8 cellular contexts compared by ENCODE assay signal in genomic region chr17:4969551-4970231, GRCh38. TPM values are rescaled to one million over a fixed set of nuclear protein-coding genes. Genes with fewer than 3 reads are reported as not detected.
DNase-seq lines count a peak whose midpoint lies in the region; ATAC-seq, FAIRE-seq and TF ChIP-seq lines count a peak whose summit lies in the region.

No MANE protein-coding gene starts in this region.

- peaks cover 20% of the 10 kb centered on the region for H3K27me3 Mint-ChIP-seq in H9 (ENCODE audit: low read depth)

- H2BK120ac ChIP-seq in H9 (ENCODE audit: low read depth, low read length, poor library complexity, severe bottlenecking): no peak overlapping the region

- H3K36me3 Mint-ChIP-seq in H9 (ENCODE audit: insufficient read depth in 1 of 3, low read depth in 3 of 3): peaks cover 32 to 47% (median 44%) of the 10 kb centered on the region in 3 experiments

- no peak overlapping the region for H3K56ac ChIP-seq in H9 (ENCODE audit: insufficient read length, low read depth, low read length)

- H3K36me3 ChIP-seq in K562 (ENCODE audit: control insufficient read depth, insufficient read depth, low read length): peaks cover 64% of the 10 kb centered on the region; the same call in 2 of the 3 replicates
- peaks cover 33 to 41% of the 10 kb centered on the region in 2 donors for H3K36me3 ChIP-seq in mucosa of rectum (ENCODE audit: control insufficient read depth in 2 of 2, insufficient read depth in 2 of 2, low read length in 2 of 2)

- no peak for FAIRE-seq in K562 (lab: Jason Lieb, UNC)

- CTCF ChIA-PET in K562 (lab: Yijun Ruan, JAX; ENCODE audit: low intra/inter-chr PET ratio): no interaction called here

- intact Hi-C loops in K562 (cut with micrococcal nuclease): loop anchor here (10.0 kb wide), 1 partner anchor 65 kb away; the partner anchor contains the start of gene CHRNE

- peaks cover 23% of the 10 kb centered on the region for H3K23me2 ChIP-seq in H9 (ENCODE audit: insufficient read length, low read depth, low read length, poor library complexity, severe bottlenecking)

- H3K4me3 ChIP-seq in K562 (no peak overlapping the region), mucosa of rectum (ENCODE audit: low read length in 2 of 2) (peak overlapping the region; percentile 1 to 12)

- no peak overlapping the region for H2BK20ac ChIP-seq in H9 (ENCODE audit: low read depth, low read length, poor library complexity, severe bottlenecking)

- no TSS peak for BruUV-seq in K562 (replicated peaks; lab: Mats Ljungman, UMichigan)

- no peak overlapping the region for H2BK15ac ChIP-seq in H9 (ENCODE audit: low read depth, low read length)

- H3K79me1 ChIP-seq in H9 (ENCODE audit: insufficient read depth, low read depth, low read length, poor library complexity, severe bottlenecking): peaks cover 2% of the 10 kb centered on the region

- TF ChIP-seq RAD21 in K562 (CRISPR knock-in tag; conservative IDR thresholded peaks at IDR 0.05 in 1 of 2, IDR thresholded peaks at IDR 0.05 in 1 of 2): no peak

- H4K20me1 ChIP-seq in H9 (ENCODE audit: control insufficient read depth, insufficient read depth, insufficient read length): no peaks in the 10 kb centered on the region
- H4K20me1 ChIP-seq in K562 (replicated peaks; ENCODE audit: control insufficient read depth, insufficient read depth, low read length): no peaks in the 10 kb centered on the region

- H2AFZ ChIP-seq in H9 (ENCODE audit: low read length) (no peak overlapping the region), K562 (ENCODE audit: low read depth, low read length) (no peak overlapping the region)

- peaks cover 36 to 38% of the 10 kb centered on the region in 2 experiments for H3K4me1 Mint-ChIP-seq in H9

- no peak overlapping the region for H3K4me3 Mint-ChIP-seq in H9

- H2AK5ac ChIP-seq in H9 (ENCODE audit: insufficient read length, low read length): no peak overlapping the region

- ATAC-seq in K562: no peak
- no peak for ATAC-seq in HG02870 (IDR thresholded peaks at IDR 0.05; ENCODE audit: unreplicated experiment)

- in situ Hi-C loops in ACHN (cut with HindIII; ENCODE audit: low pct_ligation_motif_present, low pct_unique_long_range_greater_than_20kb, low sequenced_read_pairs) (no loop called here), K562 (cut with MboI) (no loop called here)

- TF ChIP-seq CTCF in H9 (conservative IDR thresholded peaks at IDR 0.05) (no peak), K562 (IDR thresholded peaks at IDR 0.05 in 2 of 3, conservative IDR thresholded peaks at IDR 0.05 in 1 of 3; ENCODE audit: insufficient read depth in 2 of 3, low read depth in 1 of 3, low read length in 3 of 3) (no peak)

- H3K4me1 ChIP-seq in H9 (ENCODE audit: insufficient read depth, low read length): peaks cover 10% of the 10 kb centered on the region; the same call in 1 of the 2 replicates
- H3K4me1 ChIP-seq in K562 (replicated peaks in 1 of 2; ENCODE audit: control insufficient read depth in 2 of 2, insufficient read depth in 2 of 2, low read length in 2 of 2): peaks cover 23 to 26% of the 10 kb centered on the region in 2 experiments
- H3K4me1 ChIP-seq in mucosa of rectum (ENCODE audit: control insufficient read depth in 2 of 2, insufficient read depth in 2 of 2, low read length in 2 of 2): peaks cover 17 to 19% of the 10 kb centered on the region in 2 donors

- no peak overlapping the region for H3K18ac ChIP-seq in H9 (ENCODE audit: insufficient read length, low read depth, low read length)

- no peak overlapping the region for H2BK5ac ChIP-seq in H9 (ENCODE audit: insufficient read length, low read length)

- H3K27ac Mint-ChIP-seq in H9: peak overlapping the region in 2 of 3 experiments; percentile 17 to 56; a peak in 4 of 7 replicates

- H3K27ac ChIP-seq in H9 (ENCODE audit: insufficient read length, low read depth, low read length) (no peak overlapping the region), K562 (ENCODE audit: extremely low read depth, low read depth, low read length) (peak overlapping the region; percentile 95; the same call in 1 of the 3 replicates), mucosa of rectum (ENCODE audit: low read depth in 2 of 2, low read length in 2 of 2) (peak overlapping the region; percentile 1 to 25)

- DNase-seq in ACHN: peak; percentile 54
- no peak for DNase-seq in H9
- no peak for DNase-seq in K562 (ENCODE audit: extremely low read depth in 1 of 4, low spot score in 3 of 4)
- DNase-seq in effector CD4-positive, alpha-beta T cell: no peak
- DNase-seq in NCI-H187 (lab: John Stamatoyannopoulos, UW): no peak
- DNase-seq in NCI-H1930 (lab: John Stamatoyannopoulos, UW): no peak

- H3K9ac ChIP-seq in H9 (ENCODE audit: extremely low read depth, insufficient read length, low read length): peak overlapping the region; percentile 63
- H3K9ac ChIP-seq in K562 (ENCODE audit: insufficient read depth in 1 of 2, low read depth in 2 of 2, low read length in 2 of 2): peak overlapping the region; percentile 52 to 89; a peak in 2 of 4 replicates
- H3K9ac ChIP-seq in mucosa of rectum (ENCODE audit: low read depth in 1 of 2, low read length in 2 of 2): peak overlapping the region in 1 of 2 donors; percentile 11

- TF ChIP-seq EP300 in K562 (IDR thresholded peaks at IDR 0.05; ENCODE audit: low read length): no peak

- no peak overlapping the region for H3T11ph ChIP-seq in H9 (ENCODE audit: low read length)

- no peak overlapping the region for H2BK12ac ChIP-seq in H9 (ENCODE audit: insufficient read length, low read depth, low read length)

- no CpG with 5 or more reads among the region's 17 CpGs for WGBS in H9 (ENCODE audit: extremely low coverage, insufficient read length, low lambda C conversion rate)
- 84% methylated on average over 14 of the region's 17 CpGs for WGBS in K562 (ENCODE audit: insufficient coverage, low coverage, missing lambda C conversion rate)

- peaks cover 6% of the 10 kb centered on the region; the same call in 1 of the 2 replicates for H3K27me3 ChIP-seq in H9 (ENCODE audit: insufficient read depth, low read length)
- H3K27me3 ChIP-seq in K562 (ENCODE audit: control insufficient read depth in 2 of 2, insufficient read depth in 2 of 2, low read length in 2 of 2): no peaks in the 10 kb centered on the region
- H3K27me3 ChIP-seq in mucosa of rectum (ENCODE audit: control insufficient read depth in 2 of 2, insufficient read depth in 2 of 2, low read length in 2 of 2): no peaks in the 10 kb centered on the region

- H4K91ac ChIP-seq in H9 (ENCODE audit: insufficient read length, low read depth, low read length): no peak overlapping the region

- no peak overlapping the region for H3K4ac ChIP-seq in H9 (ENCODE audit: low read depth, low read length)

- H3K9me3 Mint-ChIP-seq in H9: peaks cover 5 to 18% of the 10 kb centered on the region in 2 experiments; a peak in 4 of 5 replicates

- POLR2A ChIA-PET in K562 (lab: Yijun Ruan, JAX): interaction anchor here (0.6 to 1.4 kb wide), 5 partner anchors 10 to 864 kb away, joined by 3 to 8 read pairs (median 6); partner anchors contain the start of gene CAMTA2

- peak overlapping the region; percentile 77 for H3K4me2 ChIP-seq in H9 (ENCODE audit: insufficient read depth, insufficient read length, low read length)
- peak overlapping the region; percentile 18; the same call in 1 of the 2 replicates for H3K4me2 ChIP-seq in K562 (ENCODE audit: insufficient read depth, low read length)

- TF ChIP-seq POLR2A in K562 (conservative IDR thresholded peaks at IDR 0.05): no peak

- H3K14ac ChIP-seq in H9 (ENCODE audit: insufficient read depth, low read length): no peak overlapping the region

- H3K79me2 ChIP-seq in H9 (ENCODE audit: insufficient read depth, low read length) (peaks cover 2% of the 10 kb centered on the region; the same call in 1 of the 2 replicates), K562 (ENCODE audit: control insufficient read depth, insufficient read depth, low read length) (peaks cover 26% of the 10 kb centered on the region)

- no peaks in the 10 kb centered on the region for H3K9me3 ChIP-seq in H9 (ENCODE audit: control insufficient read depth, low read depth, low read length)
- H3K9me3 ChIP-seq in K562 (replicated peaks; ENCODE audit: control insufficient read depth, insufficient read depth, low read depth, low read length): no peaks in the 10 kb centered on the region
- no peaks in the 10 kb centered on the region for H3K9me3 ChIP-seq in mucosa of rectum (ENCODE audit: control insufficient read depth in 2 of 2, low read length in 2 of 2)

- no peak overlapping the region for H3K23ac ChIP-seq in H9 (ENCODE audit: insufficient read length, low read depth, low read length)

- no peaks in the 10 kb centered on the region for H3K9me1 ChIP-seq in K562 (ENCODE audit: control insufficient read depth, insufficient read depth, low read length)

- no peak overlapping the region for H4K8ac ChIP-seq in H9 (replicated peaks; ENCODE audit: insufficient read length, low read depth, low read length)

- H4K5ac ChIP-seq in H9 (ENCODE audit: insufficient read length, low read depth, low read length): no peak overlapping the region

RNA-seq across cellular contexts. Expression of gene SPAG7, which starts 2.1 kb away (rescaled TPM):
- total RNA-seq in H9 (2021): 102 and 105 TPM in 2 replicates
- total RNA-seq in K562 (2011; cell fraction: chromatin; rRNA removed; ENCODE audit: low replicate concordance): 19.6 and 28.6 TPM in 2 replicates
- 20.9 and 24.7 TPM in 2 replicates for total RNA-seq in K562 (2011; cell fraction: nucleolus; rRNA removed)
- 14.2 and 20.9 TPM in 2 replicates for total RNA-seq in K562 (2011; cell fraction: nucleoplasm; rRNA removed)
- total RNA-seq in K562 (2014; rRNA removed): 44.5 and 48.0 TPM in 2 replicates
- 21.0 and 25.3 TPM in 2 replicates for total RNA-seq in K562 (2014; rRNA removed; fragmentation: Illumina TruSeq; extraction: Trizol)
- total RNA-seq in K562 (2015; rRNA removed; fragmentation: Illumina TruSeq; extraction: Trizol): 38.6 and 42.0 TPM in 2 replicates
- 29.6 and 30.5 TPM in 2 replicates for total RNA-seq in K562 (2021)
- polyA plus RNA-seq in K562 (2011; rRNA removed): 36.3 and 38.8 TPM in 2 replicates
- polyA plus RNA-seq in K562 (2011; cell fraction: cytosol; rRNA removed): 27.6 and 32.0 TPM in 2 replicates
- 25.4 and 31.1 TPM in 2 replicates for polyA plus RNA-seq in K562 (2011; cell fraction: nucleus; rRNA removed)
- 36.7 and 37.8 TPM in 2 replicates for polyA plus RNA-seq in K562 (2012)
- 36.2 and 40.9 TPM in 2 replicates for polyA plus RNA-seq in K562 (2014; fragmentation: Illumina TruSeq; extraction: Trizol)
- polyA plus RNA-seq in K562 (2014; fragmentation: Nextera tagmentation; extraction: Ambion mirVana): 10 to 100 TPM in 1 of 2 experiments, 1 to 10 TPM in 1; 5.6 to 19.7 TPM
- polyA plus RNA-seq in K562 (2014; rRNA removed): 53.5 and 56.2 TPM in 2 replicates
- 16.5 and 24.4 TPM in 2 replicates for polyA minus RNA-seq in K562 (2011; rRNA and poly(A)+ RNA removed)
- 6.8 and 7.3 TPM in 2 replicates for polyA minus RNA-seq in K562 (2011; cell fraction: cytosol; rRNA and poly(A)+ RNA removed)
- polyA minus RNA-seq in K562 (2011; cell fraction: nucleus; rRNA and poly(A)+ RNA removed): 5.5 and 14.2 TPM in 2 replicates

RNA-seq across cellular contexts. Expression of gene CAMTA2, which starts 17.8 kb away (rescaled TPM):
- total RNA-seq in H9 (2021) (13.7 and 15.6 TPM in 2 replicates), K562 (2014; rRNA removed) (3.7 and 9.6 TPM in 2 replicates), K562 (2014; rRNA removed; fragmentation: Illumina TruSeq; extraction: Trizol) (4.0 and 4.4 TPM in 2 replicates), K562 (2015; rRNA removed; fragmentation: Illumina TruSeq; extraction: Trizol) (5.3 and 7.0 TPM in 2 replicates), K562 (2021) (19.9 and 25.1 TPM in 2 replicates)
- 94.8 and 197 TPM in 2 replicates for total RNA-seq in K562 (2011; cell fraction: chromatin; rRNA removed; ENCODE audit: low replicate concordance)
- 81.6 and 88.2 TPM in 2 replicates for total RNA-seq in K562 (2011; cell fraction: nucleolus; rRNA removed)
- total RNA-seq in K562 (2011; cell fraction: nucleoplasm; rRNA removed): 67.5 and 71.6 TPM in 2 replicates
- polyA plus RNA-seq in K562 (2011; rRNA removed) (6.3 and 17.6 TPM in 2 replicates), K562 (2014; fragmentation: Illumina TruSeq; extraction: Trizol) (20.5 and 22.7 TPM in 2 replicates), K562 (2014; fragmentation: Nextera tagmentation; extraction: Ambion mirVana) (under 1 TPM; 0.24 to 0.96 TPM), K562 (2014; rRNA removed) (13.6 and 20.2 TPM in 2 replicates)
- 5.4 and 7.7 TPM in 2 replicates for polyA plus RNA-seq in K562 (2011; cell fraction: cytosol; rRNA removed)
- 41.9 and 61.2 TPM in 2 replicates for polyA plus RNA-seq in K562 (2011; cell fraction: nucleus; rRNA removed)
- polyA plus RNA-seq in K562 (2012): 15.5 and 24.1 TPM in 2 replicates
- polyA minus RNA-seq in K562 (2011; rRNA and poly(A)+ RNA removed): 7.2 and 7.6 TPM in 2 replicates
- 9.3 and 18.1 TPM in 2 replicates for polyA minus RNA-seq in K562 (2011; cell fraction: cytosol; rRNA and poly(A)+ RNA removed)
- 11.0 and 13.6 TPM in 2 replicates for polyA minus RNA-seq in K562 (2011; cell fraction: nucleus; rRNA and poly(A)+ RNA removed)

RNA-seq across cellular contexts. Expression of gene ENO3, which starts 18.8 kb away (rescaled TPM):
- total RNA-seq in H9 (2021) (20.7 and 25.4 TPM in 2 replicates), K562 (2014; rRNA removed) (7.1 and 8.3 TPM in 2 replicates), K562 (2014; rRNA removed; fragmentation: Illumina TruSeq; extraction: Trizol) (2.4 and 5.7 TPM in 2 replicates), K562 (2015; rRNA removed; fragmentation: Illumina TruSeq; extraction: Trizol) (5.6 and 5.9 TPM in 2 replicates), K562 (2021) (10.8 and 13.6 TPM in 2 replicates)
- total RNA-seq in K562 (2011; cell fraction: chromatin; rRNA removed; ENCODE audit: low replicate concordance): 32.5 and 71.2 TPM in 2 replicates
- total RNA-seq in K562 (2011; cell fraction: nucleolus; rRNA removed): 31.6 and 45.9 TPM in 2 replicates
- 30.1 and 40.7 TPM in 2 replicates for total RNA-seq in K562 (2011; cell fraction: nucleoplasm; rRNA removed)
- polyA plus RNA-seq in K562 (2011; rRNA removed) (15.4 and 15.5 TPM in 2 replicates), K562 (2014; fragmentation: Illumina TruSeq; extraction: Trizol) (9.9 and 10.5 TPM in 2 replicates), K562 (2014; fragmentation: Nextera tagmentation; extraction: Ambion mirVana) (10 to 100 TPM in 1 of 2 experiments, 1 to 10 TPM in 1; 6.3 to 12.5 TPM), K562 (2014; rRNA removed) (17.2 and 18.4 TPM in 2 replicates)
- 12.6 and 14.8 TPM in 2 replicates for polyA plus RNA-seq in K562 (2011; cell fraction: cytosol; rRNA removed)
- 140 and 201 TPM in 2 replicates for polyA plus RNA-seq in K562 (2011; cell fraction: nucleus; rRNA removed)
- 16.9 and 27.2 TPM in 2 replicates for polyA plus RNA-seq in K562 (2012)
- polyA minus RNA-seq in K562 (2011; rRNA and poly(A)+ RNA removed): 5.1 and 10.0 TPM in 2 replicates
- polyA minus RNA-seq in K562 (2011; cell fraction: cytosol; rRNA and poly(A)+ RNA removed): 6.4 and 10.6 TPM in 2 replicates
- 13.9 and 15.6 TPM in 2 replicates for polyA minus RNA-seq in K562 (2011; cell fraction: nucleus; rRNA and poly(A)+ RNA removed)

RNA-seq across cellular contexts. Expression of gene PFN1, which starts 21.4 kb away (rescaled TPM):
- total RNA-seq in H9 (2021) (1,149 and 1,217 TPM in 2 replicates), K562 (2014; rRNA removed) (1,086 and 1,479 TPM in 2 replicates), K562 (2014; rRNA removed; fragmentation: Illumina TruSeq; extraction: Trizol) (307 and 327 TPM in 2 replicates), K562 (2015; rRNA removed; fragmentation: Illumina TruSeq; extraction: Trizol) (456 and 466 TPM in 2 replicates), K562 (2021) (787 and 792 TPM in 2 replicates)
- total RNA-seq in K562 (2011; cell fraction: chromatin; rRNA removed; ENCODE audit: low replicate concordance): 80.0 and 142 TPM in 2 replicates
- 149 and 155 TPM in 2 replicates for total RNA-seq in K562 (2011; cell fraction: nucleolus; rRNA removed)
- 146 and 190 TPM in 2 replicates for total RNA-seq in K562 (2011; cell fraction: nucleoplasm; rRNA removed)
- polyA plus RNA-seq in K562 (2011; rRNA removed) (382 and 556 TPM in 2 replicates), K562 (2014; fragmentation: Illumina TruSeq; extraction: Trizol) (776 and 901 TPM in 2 replicates), K562 (2014; fragmentation: Nextera tagmentation; extraction: Ambion mirVana) (10 to 100 TPM; 60.5 to 88.0 TPM), K562 (2014; rRNA removed) (879 and 1,059 TPM in 2 replicates)
- polyA plus RNA-seq in K562 (2011; cell fraction: cytosol; rRNA removed): 759 and 962 TPM in 2 replicates
- polyA plus RNA-seq in K562 (2011; cell fraction: nucleus; rRNA removed): 352 and 419 TPM in 2 replicates
- 697 and 1,149 TPM in 2 replicates for polyA plus RNA-seq in K562 (2012)
- 233 and 265 TPM in 2 replicates for polyA minus RNA-seq in K562 (2011; rRNA and poly(A)+ RNA removed)
- 518 and 865 TPM in 2 replicates for polyA minus RNA-seq in K562 (2011; cell fraction: cytosol; rRNA and poly(A)+ RNA removed)
- 109 and 151 TPM in 2 replicates for polyA minus RNA-seq in K562 (2011; cell fraction: nucleus; rRNA and poly(A)+ RNA removed)

RNA-seq across cellular contexts. Expression of gene INCA1, which starts 27.6 kb away (rescaled TPM):
- total RNA-seq in H9 (2021) (1.3 and 1.5 TPM in 2 replicates), K562 (2014; rRNA removed) (0.27 TPM in 1 of 2 replicates, not detected in the other), K562 (2014; rRNA removed; fragmentation: Illumina TruSeq; extraction: Trizol) (not detected in 2 replicates), K562 (2015; rRNA removed; fragmentation: Illumina TruSeq; extraction: Trizol) (not detected in 2 replicates), K562 (2021) (0.22 TPM in 1 of 2 replicates, not detected in the other)
- total RNA-seq in K562 (2011; cell fraction: chromatin; rRNA removed; ENCODE audit: low replicate concordance): 0.25 TPM in 1 of 2 replicates, not detected in the other
- not detected in 2 replicates for total RNA-seq in K562 (2011; cell fraction: nucleolus; rRNA removed)
- not detected in 2 replicates for total RNA-seq in K562 (2011; cell fraction: nucleoplasm; rRNA removed)
- polyA plus RNA-seq in K562 (2011; rRNA removed) (0.08 TPM in 1 of 2 replicates, not detected in the other), K562 (2014; fragmentation: Illumina TruSeq; extraction: Trizol) (0.13 TPM in 1 of 2 replicates, not detected in the other), K562 (2014; fragmentation: Nextera tagmentation; extraction: Ambion mirVana) (under 1 TPM; 0.11 to 0.50 TPM), K562 (2014; rRNA removed) (not detected in 2 replicates)
- 0.09 TPM in 1 of 2 replicates, not detected in the other for polyA plus RNA-seq in K562 (2011; cell fraction: cytosol; rRNA removed)
- 0.47 TPM in 1 of 2 replicates, not detected in the other for polyA plus RNA-seq in K562 (2011; cell fraction: nucleus; rRNA removed)
- 0.69 and 1.1 TPM in 2 replicates for polyA plus RNA-seq in K562 (2012)
- polyA minus RNA-seq in K562 (2011; rRNA and poly(A)+ RNA removed): not detected in 2 replicates
- polyA minus RNA-seq in K562 (2011; cell fraction: cytosol; rRNA and poly(A)+ RNA removed): not detected in 2 replicates
- polyA minus RNA-seq in K562 (2011; cell fraction: nucleus; rRNA and poly(A)+ RNA removed): not detected in 2 replicates
